In genomic region chr5:4855048-4855447, GRCh38 we compare ENCODE assay signal across 25 cellular contexts.
A peak's percentile ranks its signal among the peaks of the same experiment; 100 is the strongest.
DNase-seq lines count a peak whose midpoint lies in the region; ATAC-seq, FAIRE-seq and TF ChIP-seq lines count a peak whose summit lies in the region.
"Had no signal": no experiment of that assay in that cellular context is flagged by ENCODE, and none has a peak within 500 bp of the region (broad histone marks: within the 10 kb centered on the region; RNA-seq: fewer than 3 reads in every experiment).

No MANE protein-coding gene starts in this region.

- no peak overlapping the region for H2BK120ac ChIP-seq in H1 (replicated peaks; ENCODE audit: low read depth, low read length)
- H2BK120ac ChIP-seq in mesendoderm (ENCODE audit: low read depth, low read length), result no peak overlapping the region

- H4K20me1 ChIP-seq in GM23338 (replicated peaks; ENCODE audit: insufficient read depth) (no peaks in the 10 kb centered on the region), H1 (replicated peaks in 1 of 2; ENCODE audit: control insufficient read depth in 1 of 2, insufficient read depth in 2 of 2, low read length in 2 of 2) (no peaks in the 10 kb centered on the region)
- H4K20me1 ChIP-seq: BLaER1 treated with 17β-estradiol and CSF1 and Interleukin-3, amounts not matched to agents 10 nM and 100 nM had no signal

- H3K4me1 ChIP-seq in GM23338 (ENCODE audit: insufficient read depth) (peaks cover 10% of the 10 kb centered on the region), H1 (replicated peaks in 1 of 4; ENCODE audit: control insufficient read depth in 3 of 4, insufficient read depth in 4 of 4, low read length in 3 of 4) (peaks cover 0 to 10% (median 0%) of the 10 kb centered on the region in 4 experiments; a peak in 3 of 7 replicates), mesendoderm (ENCODE audit: control insufficient read depth, low read depth, low read length) (no peaks in the 10 kb centered on the region), left lung (no peaks in the 10 kb centered on the region)
- H3K4me1 ChIP-seq: A549; BE2C; BLaER1 treated with 17β-estradiol and CSF1 and Interleukin-3, amounts not matched to agents 10 nM and 100 nM had no signal

- no peaks in the 10 kb centered on the region for H3K9me3 ChIP-seq in H1 (ENCODE audit: insufficient read depth in 2 of 2, low read depth in 1 of 2, low read length in 1 of 2)
- H3K9me3 ChIP-seq in left lung, result peaks cover 0 to 3% of the 10 kb centered on the region in 2 donors
- H3K9me3 ChIP-seq: A549, BE2C had no signal

- no peaks in the 10 kb centered on the region for H3F3A ChIP-seq in GM23338 (replicated peaks; ENCODE audit: low read depth)

- H3K27me3 Mint-ChIP-seq in GM23338 (ENCODE audit: insufficient read depth, low read depth, poor library complexity) (peaks cover 2% of the 10 kb centered on the region), type B pancreatic cell (peaks cover 12% of the 10 kb centered on the region)
- H3K27me3 Mint-ChIP-seq in natural killer cell treated with Interleukin-12 subunit alpha and Interleukin-12 subunit beta and Interleukin-15 and Interleukin-18, amount 100 ng/mL, for 72 hours, result no peaks in the 10 kb centered on the region
- H3K27me3 Mint-ChIP-seq: CD4-positive, alpha-beta T cell; CD8-positive, alpha-beta memory T cell had no signal

- no peak overlapping the region for H3K9ac ChIP-seq in H1 (replicated peaks in 1 of 4; ENCODE audit: extremely low read depth in 1 of 4, low read depth in 3 of 4, low read length in 3 of 4)
- no peak overlapping the region for H3K9ac ChIP-seq in mesendoderm (ENCODE audit: low read length)
- H3K9ac ChIP-seq: BLaER1 treated with 17β-estradiol and CSF1 and Interleukin-3, amounts not matched to agents 10 nM and 100 nM had no signal

- no peak overlapping the region for H3K56ac ChIP-seq in H1 (replicated peaks; ENCODE audit: insufficient read length, low read depth, low read length)
- H3K56ac ChIP-seq in mesendoderm (ENCODE audit: low read length), result no peak overlapping the region

- no peaks in the 10 kb centered on the region for H3K9me2 ChIP-seq in GM23338 (ENCODE audit: insufficient read depth)

- H3K79me2 ChIP-seq in GM23338 (replicated peaks; ENCODE audit: insufficient read depth) (no peaks in the 10 kb centered on the region), H1 (ENCODE audit: control insufficient read depth in 1 of 2, insufficient read depth in 2 of 2, low read length in 2 of 2) (no peaks in the 10 kb centered on the region), mesendoderm (ENCODE audit: control insufficient read depth, insufficient read depth, low read length) (no peaks in the 10 kb centered on the region)

- H3K4me3 ChIP-seq in GM23338 (0 out of 2 replicates have a peak overlapping the region, but pooled peaks have one; percentile 7), H1 (ENCODE audit: extremely low read depth in 1 of 4, insufficient read depth in 2 of 4, low read depth in 3 of 4, low read length in 4 of 4) (no peak overlapping the region), mesendoderm (ENCODE audit: low read length) (no peak overlapping the region), left lung (no peak overlapping the region)
- H3K4me3 ChIP-seq: A549; BLaER1 treated with 17β-estradiol and CSF1 and Interleukin-3, amounts not matched to agents 10 nM and 100 nM had no signal

- H2BK15ac ChIP-seq in H1 (ENCODE audit: low read length) (no peak overlapping the region), mesendoderm (replicated peaks; ENCODE audit: low read depth) (no peak overlapping the region)

- no peak for FAIRE-seq in H1 (lab: Jason Lieb, UNC)
- FAIRE-seq: A549, D721Med, GM12891, GM18507 had no signal

- POLR2A ChIA-PET in H1 (lab: Charles Lee; ENCODE audit: partially characterized antibody), result interaction anchor here (1.0 kb wide), 1 partner anchor 20 kb away, joined by 3 read pairs; no protein-coding TSS in a partner anchor

- H3K4ac ChIP-seq in H1 (replicated peaks; ENCODE audit: insufficient read length, low read depth, low read length) (no peak overlapping the region), mesendoderm (ENCODE audit: low read depth, low read length) (no peak overlapping the region)

- H3K4me2 ChIP-seq in GM23338, result 0 out of 2 replicates have a peak overlapping the region, but pooled peaks have one; percentile 28
- H3K4me2 ChIP-seq in H1 (ENCODE audit: insufficient read depth in 1 of 2, low read depth in 2 of 2, low read length in 2 of 2), result peak overlapping the region in 1 of 2 experiments; percentile 24; a peak in 1 of 4 replicates
- no peak overlapping the region for H3K4me2 ChIP-seq in mesendoderm (ENCODE audit: low read length)
- H3K4me2 ChIP-seq: A549; BLaER1 treated with 17β-estradiol and CSF1 and Interleukin-3, amounts not matched to agents 10 nM and 100 nM had no signal

- no peaks in the 10 kb centered on the region for H3K23me2 ChIP-seq in H1 (ENCODE audit: low read depth, low read length)

- no peak overlapping the region for H3K18ac ChIP-seq in H1 (ENCODE audit: extremely low read depth, low read length)
- no peak overlapping the region for H3K18ac ChIP-seq in mesendoderm (ENCODE audit: low read length)

- H3K36me3 ChIP-seq in GM23338 (ENCODE audit: insufficient read depth) (no peaks in the 10 kb centered on the region), H1 (ENCODE audit: control insufficient read depth in 2 of 4, insufficient read depth in 4 of 4, low read length in 3 of 4) (no peaks in the 10 kb centered on the region), mesendoderm (ENCODE audit: control insufficient read depth, insufficient read depth, low read length) (no peaks in the 10 kb centered on the region), left lung (no peaks in the 10 kb centered on the region)
- H3K36me3 ChIP-seq: BE2C; BLaER1 treated with 17β-estradiol and CSF1 and Interleukin-3, amounts not matched to agents 10 nM and 100 nM had no signal

- H2BK20ac ChIP-seq in H1 (ENCODE audit: low read length), result no peak overlapping the region

- H4K5ac ChIP-seq in H1 (ENCODE audit: insufficient read length, low read depth, low read length), result no peak overlapping the region
- no peak overlapping the region for H4K5ac ChIP-seq in mesendoderm (ENCODE audit: low read length)

- TF ChIP-seq RAD21 in H1 (IDR thresholded peaks at IDR 0.05 in 1 of 2, conservative IDR thresholded peaks at IDR 0.05 in 1 of 2; ENCODE audit: low read depth in 2 of 2, low read length in 2 of 2), result no peak

- no peak for TF ChIP-seq EP300 in H1 (IDR thresholded peaks at IDR 0.05; ENCODE audit: borderline replicate concordance in 1 of 2, low read depth in 2 of 2, low read length in 2 of 2)

- intact Hi-C loops in left lung (cut with DNase I), result no loop called here

- TF ChIP-seq CTCF in GM23338 (conservative IDR thresholded peaks at IDR 0.05; ENCODE audit: low read depth in 2 of 2), result no peak
- TF ChIP-seq CTCF in H1 (IDR thresholded peaks at IDR 0.05; ENCODE audit: control extremely low read depth in 1 of 3, insufficient read depth in 1 of 3, low read depth in 1 of 3, low read length in 3 of 3), result no peak
- no peak for TF ChIP-seq CTCF in left lung (IDR thresholded peaks at IDR 0.05)
- TF ChIP-seq CTCF in type B pancreatic cell (conservative IDR thresholded peaks at IDR 0.05), result no peak

- H3K9me3 Mint-ChIP-seq in GM23338 (no peaks in the 10 kb centered on the region; the same call in 2 of the 3 replicates), type B pancreatic cell (peaks cover 4% of the 10 kb centered on the region)
- peaks cover 13% of the 10 kb centered on the region for H3K9me3 Mint-ChIP-seq in natural killer cell treated with Interleukin-12 subunit alpha and Interleukin-12 subunit beta and Interleukin-15 and Interleukin-18, amount 100 ng/mL, for 72 hours

- no peak overlapping the region for H3K14ac ChIP-seq in H1 (ENCODE audit: insufficient read length)

- H2BK12ac ChIP-seq in H1 (ENCODE audit: low read depth, low read length), result no peak overlapping the region

- WGBS in H1 (ENCODE audit: extremely low coverage in 1 of 2, insufficient coverage in 1 of 2, insufficient read length in 1 of 2, insufficient replicate concordance in 2 of 2, low coverage in 1 of 2, low lambda C conversion rate in 2 of 2, missing lambda C conversion rate in 1 of 2), 2 experiments, result 56% methylated on average over 5 of the region's 5 CpGs; no CpG with 5 or more reads in 1 of the 2 experiments
- no CpG with 5 or more reads among the region's 5 CpGs for WGBS in mesendoderm (ENCODE audit: extremely low coverage, insufficient coverage, low lambda C conversion rate)

- CTCF ChIA-PET in H1 (lab: Charles Lee; ENCODE audit: partially characterized antibody), result interaction anchor here (0.9 to 1.0 kb wide), 2 partner anchors 13 to 56 kb away, joined by 3 to 4 read pairs; no protein-coding TSS in a partner anchor

- H3K27me3 ChIP-seq in GM23338 (ENCODE audit: insufficient read depth), result no peaks in the 10 kb centered on the region
- peaks cover 0 to 1% (median 0%) of the 10 kb centered on the region in 4 experiments; a peak in 3 of 7 replicates for H3K27me3 ChIP-seq in H1 (replicated peaks in 1 of 4; ENCODE audit: control insufficient read depth in 3 of 4, extremely low read depth in 1 of 4, insufficient read depth in 3 of 4, low read length in 3 of 4)
- no peaks in the 10 kb centered on the region for H3K27me3 ChIP-seq in mesendoderm (ENCODE audit: insufficient read depth, low read length, poor library complexity)
- no peaks in the 10 kb centered on the region for H3K27me3 ChIP-seq in left lung
- H3K27me3 ChIP-seq: BE2C; BLaER1 treated with 17β-estradiol and CSF1 and Interleukin-3, amounts not matched to agents 10 nM and 100 nM had no signal

- DNase-seq in GM23338 (ENCODE audit: low spot score) (peak; percentile 34), H1 (ENCODE audit: low read depth in 1 of 2, low spot score in 2 of 2) (no peak), mesendoderm (peak; percentile 5), left lung (no peak), type B pancreatic cell (ENCODE audit: extremely low spot score, unreplicated experiment) (no peak)
- no peak for DNase-seq in natural killer cell treated with Interleukin-12 subunit alpha and Interleukin-12 subunit beta and Interleukin-15 and Interleukin-18, amount 100 ng/mL, for 72 hours (ENCODE audit: low spot score)
- DNase-seq: 8988T; ACHN; AML-193; BE2C; CD4-positive, alpha-beta T cell; CD8-positive, alpha-beta memory T cell; DMS 273 treated with DMSO at 0.1 percent for 48 hours; DMS79; EL; GF-D8; GOT3; H7; HCEC 1CT had no signal

- H2BK5ac ChIP-seq in H1 (ENCODE audit: low read depth, low read length) (no peak overlapping the region), mesendoderm (ENCODE audit: low read length) (no peak overlapping the region)

- H2AFZ ChIP-seq in GM23338, result peak overlapping the region; percentile 49; the same call in 1 of the 2 replicates
- H2AFZ ChIP-seq in H1 (ENCODE audit: low read length), result peak overlapping the region; percentile 80

- H3K36me3 Mint-ChIP-seq in GM23338 (ENCODE audit: low read depth) (no peaks in the 10 kb centered on the region), type B pancreatic cell (no peaks in the 10 kb centered on the region)
- no peaks in the 10 kb centered on the region for H3K36me3 Mint-ChIP-seq in natural killer cell treated with Interleukin-12 subunit alpha and Interleukin-12 subunit beta and Interleukin-15 and Interleukin-18, amount 100 ng/mL, for 72 hours
- H3K36me3 Mint-ChIP-seq: CD14-positive monocyte; CD8-positive, alpha-beta memory T cell had no signal

- H3K27ac ChIP-seq in GM23338 (ENCODE audit: low read depth) (no peak overlapping the region), H1 (ENCODE audit: low read depth, low read length) (no peak overlapping the region), mesendoderm (ENCODE audit: low read depth, low read length) (no peak overlapping the region), left lung (no peak overlapping the region)
- H3K27ac ChIP-seq: A549; BLaER1 treated with 17β-estradiol and CSF1 and Interleukin-3, amounts not matched to agents 10 nM and 100 nM had no signal

- no peak overlapping the region for H4K91ac ChIP-seq in H1 (replicated peaks; ENCODE audit: insufficient read length, low read length)

- H3K79me1 ChIP-seq in H1 (ENCODE audit: low read depth, low read length) (no peaks in the 10 kb centered on the region), mesendoderm (ENCODE audit: low read length) (no peaks in the 10 kb centered on the region)

- H4K8ac ChIP-seq in H1 (ENCODE audit: extremely low read depth, insufficient read depth, low read length) (no peak overlapping the region), mesendoderm (ENCODE audit: low read depth, low read length) (no peak overlapping the region)

- H3K4me1 Mint-ChIP-seq in GM23338 (peaks cover 9% of the 10 kb centered on the region), type B pancreatic cell (ENCODE audit: unreplicated experiment) (no peaks in the 10 kb centered on the region)
- H3K4me1 Mint-ChIP-seq in natural killer cell treated with Interleukin-12 subunit alpha and Interleukin-12 subunit beta and Interleukin-15 and Interleukin-18, amount 100 ng/mL, for 72 hours (ENCODE audit: low read depth in 2 of 2), result no peaks in the 10 kb centered on the region
- H3K4me1 Mint-ChIP-seq: CD14-positive monocyte; CD8-positive, alpha-beta memory T cell had no signal

- H3K27ac Mint-ChIP-seq in GM23338, result 0 out of 2 replicates have a peak overlapping the region, but pooled peaks have one; percentile 38
- H3K27ac Mint-ChIP-seq in natural killer cell treated with Interleukin-12 subunit alpha and Interleukin-12 subunit beta and Interleukin-15 and Interleukin-18, amount 100 ng/mL, for 72 hours, result no peak overlapping the region
- H3K27ac Mint-ChIP-seq in type B pancreatic cell, result no peak overlapping the region
- H3K27ac Mint-ChIP-seq: CD14-positive monocyte; CD4-positive, alpha-beta T cell; CD8-positive, alpha-beta memory T cell had no signal

- ATAC-seq in GM23338 (peak; percentile 61), left lung (no peak)
- no peak for ATAC-seq in natural killer cell treated with Interleukin-12 subunit alpha and Interleukin-12 subunit beta and Interleukin-15 and Interleukin-18, amount 100 ng/mL, for 72 hours
- ATAC-seq: A549 had no signal

- TF ChIP-seq POLR2A in H1 (IDR thresholded peaks at IDR 0.05; ENCODE audit: control extremely low read depth in 1 of 2, low read depth in 2 of 2, low read length in 2 of 2), result no peak

- H2AK5ac ChIP-seq in H1 (ENCODE audit: low read depth, low read length), result no peak overlapping the region
- H2AK5ac ChIP-seq in mesendoderm (ENCODE audit: low read length), result no peak overlapping the region

- H3K4me3 Mint-ChIP-seq in GM23338 (no peak overlapping the region), type B pancreatic cell (no peak overlapping the region)
- no peak overlapping the region for H3K4me3 Mint-ChIP-seq in natural killer cell treated with Interleukin-12 subunit alpha and Interleukin-12 subunit beta and Interleukin-15 and Interleukin-18, amount 100 ng/mL, for 72 hours
- H3K4me3 Mint-ChIP-seq: CD14-positive monocyte; CD4-positive, alpha-beta T cell; CD8-positive, alpha-beta memory T cell had no signal

- no peak overlapping the region for H3K23ac ChIP-seq in H1 (ENCODE audit: insufficient read length)
- H3K23ac ChIP-seq in mesendoderm (ENCODE audit: low read length), result no peak overlapping the region

Comparison
In these comparisons a context has a peak if more than half of its experiments do, and no peak if none do; other contexts are left out.
1. DNase-seq: peak in GM23338 (single experiment) and mesendoderm (single experiment); none in H1 (0 of 2), natural killer cell treated with Interleukin-12 subunit alpha and Interleukin-12 subunit beta and Interleukin-15 and Interleukin-18, amount 100 ng/mL, for 72 hours (single experiment), left lung (0 of 2) and type B pancreatic cell (single experiment).